21 cellular contexts compared by ENCODE assay signal in the genomic region with DNA sequence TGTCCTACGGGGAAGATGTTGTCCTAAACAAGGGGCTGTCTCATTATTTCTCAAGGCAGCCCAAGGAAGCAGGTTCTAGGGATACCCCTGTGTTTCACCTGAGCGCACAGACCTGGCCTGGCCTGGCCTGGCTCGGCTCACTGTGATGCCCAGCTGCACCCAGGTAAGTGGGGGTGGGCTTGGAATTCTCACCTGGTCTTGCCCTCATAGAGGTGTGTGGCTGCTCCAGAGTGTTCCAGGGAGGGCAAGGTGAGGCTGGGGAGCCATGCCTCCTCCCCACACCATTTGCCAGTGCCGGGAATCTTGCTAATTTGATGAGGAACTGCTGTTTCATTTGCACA.
"Had no signal": no experiment of that assay in that cellular context is flagged by ENCODE, and none has a peak within 500 bp of the region (broad histone marks: within the 10 kb centered on the region; RNA-seq: fewer than 3 reads in every experiment).

No MANE protein-coding gene starts in this region.

- H3K4me1 ChIP-seq: parathyroid adenoma, prostate gland, right lobe of liver, tibial artery, upper lobe of right lung, vagina had no signal

- H3K27ac Mint-ChIP-seq: naive thymus-derived CD4-positive, alpha-beta T cell; stimulated activated memory B cell treated with anti-CD40 and anti-IgM and Interleukin-4, amounts not matched to agents 10 μg/mL and 1 μg/mL and 100 μg/mL, for 72 hours; stimulated activated naive CD8-positive, alpha-beta T cell treated with anti-CD3 and anti-CD28 coated beads, Interleukin-15, Interleukin-2, amounts not matched to agents 100 ng/mL and 50 ng/mL, for 24 hours had no signal

- DNase-seq: cortex of kidney; effector CD8-positive, alpha-beta T cell; foreskin melanocyte; left colon; mammary epithelial cell; naive thymus-derived CD4-positive, alpha-beta T cell; occipital lobe; right lobe of liver; stimulated activated CD4-positive, alpha-beta T cell treated with anti-CD3 and anti-CD28 coated beads, Interleukin-15, amount 100 ng/mL, for 24 hours; stimulated activated CD4-positive, alpha-beta T cell treated with anti-CD3 and anti-CD28 coated beads, Interleukin-1b, Interleukin-23, amount 100 ng/mL, for 48 hours; stimulated activated CD4-positive, alpha-beta T cell treated with anti-CD3 and anti-CD28 coated beads, Interleukin-4, amount 100 ng/mL, for 24 hours; upper lobe of right lung had no signal

- H3K4me1 Mint-ChIP-seq: naive thymus-derived CD4-positive, alpha-beta T cell; neural crest cell; stimulated activated memory B cell treated with anti-CD40 and anti-IgM and Interleukin-4, amounts not matched to agents 10 μg/mL and 1 μg/mL and 100 μg/mL, for 72 hours had no signal

- H3K36me3 ChIP-seq: prostate gland, right lobe of liver, tibial artery, upper lobe of right lung, vagina had no signal

- H3K36me3 Mint-ChIP-seq: naive thymus-derived CD4-positive, alpha-beta T cell; stimulated activated memory B cell treated with anti-CD40 and anti-IgM and Interleukin-4, amounts not matched to agents 10 μg/mL and 1 μg/mL and 100 μg/mL, for 72 hours had no signal

- H3K4me3 ChIP-seq: dorsolateral prefrontal cortex, hepatocyte, prostate gland, right lobe of liver, tibial artery, upper lobe of right lung, vagina had no signal

- H3K27me3 ChIP-seq: hepatocyte, right lobe of liver, vagina had no signal

- H3K27ac ChIP-seq: dorsolateral prefrontal cortex, hepatocyte, parathyroid adenoma, prostate gland, right lobe of liver, tibial artery, upper lobe of right lung, vagina had no signal

- H3K9me3 ChIP-seq: prostate gland, right lobe of liver, upper lobe of right lung, vagina had no signal

- H2AFZ ChIP-seq: hepatocyte, parathyroid adenoma had no signal

- H3K79me2 ChIP-seq: hepatocyte, parathyroid adenoma had no signal

- H3K4me3 Mint-ChIP-seq: naive thymus-derived CD4-positive, alpha-beta T cell; neural crest cell; stimulated activated memory B cell treated with anti-CD40 and anti-IgM and Interleukin-4, amounts not matched to agents 10 μg/mL and 1 μg/mL and 100 μg/mL, for 72 hours; stimulated activated naive CD8-positive, alpha-beta T cell treated with anti-CD3 and anti-CD28 coated beads, Interleukin-15, Interleukin-2, amounts not matched to agents 100 ng/mL and 50 ng/mL, for 24 hours had no signal

- H3K4me2 ChIP-seq: hepatocyte had no signal

- ATAC-seq: left colon; naive thymus-derived CD4-positive, alpha-beta T cell; stimulated activated memory B cell treated with anti-CD40 and anti-IgM and Interleukin-4, amounts not matched to agents 10 μg/mL and 1 μg/mL and 100 μg/mL, for 72 hours; upper lobe of right lung had no signal
